Comparison of ENCODE assay signal across 1 cellular context in genomic region chr19:1247747-1248453, GRCh38.
TF ChIP-seq lines count a peak whose summit lies in the region.

No MANE protein-coding gene starts in this region.

TF ChIP-seq in K562, 482 proteins besides CTCF, POLR2A, EP300 and RAD21 (continued from another document and continues in another):
- TF ChIP-seq E2F6 (IDR thresholded peaks at IDR 0.05; ENCODE audit: borderline replicate concordance in 1 of 2, extremely low read depth in 1 of 2, insufficient read depth in 1 of 2, insufficient read length in 1 of 2, low read depth in 1 of 2, low read length in 1 of 2, poor library complexity in 1 of 2, severe bottlenecking in 1 of 2) = no peak
- TF ChIP-seq POLR2AphosphoS5 (IDR thresholded peaks at IDR 0.05; ENCODE audit: control insufficient read depth, insufficient read depth, low read depth, low read length) = no peak
- no peak for TF ChIP-seq HSF4 (CRISPR knock-in tag; IDR thresholded peaks at IDR 0.05; ENCODE audit: borderline replicate concordance)
- TF ChIP-seq MAFF (IDR thresholded peaks at IDR 0.05; ENCODE audit: low read length) = no peak
- TF ChIP-seq ELK1 (CRISPR knock-in tag; IDR thresholded peaks at IDR 0.05) = no peak
- no peak for TF ChIP-seq ZNF518B (CRISPR knock-in tag; IDR thresholded peaks at IDR 0.05)
- no peak for TF ChIP-seq NR4A1 (CRISPR knock-in tag; IDR thresholded peaks at IDR 0.05)
- peak; percentile 57; the same call in 1 of the 2 replicates for TF ChIP-seq NR4A1 (tag; IDR thresholded peaks at IDR 0.05)
- peak; percentile 23 for TF ChIP-seq BRD9 (IDR thresholded peaks at IDR 0.05; ENCODE audit: low read depth, partially characterized antibody)
- TF ChIP-seq STAT6 (CRISPR knock-in tag; IDR thresholded peaks at IDR 0.05) = no peak
- TF ChIP-seq ZC3H4 (CRISPR knock-in tag; IDR thresholded peaks at IDR 0.05; ENCODE audit: borderline replicate concordance) = no peak
- no peak for TF ChIP-seq ZNF512 (tag; IDR thresholded peaks at IDR 0.05)
- TF ChIP-seq E2F1 (CRISPR knock-in tag; IDR thresholded peaks at IDR 0.05) = peak; percentile 61; the same call in 1 of the 2 replicates
- no peak for TF ChIP-seq DMBX1 (CRISPR knock-in tag; IDR thresholded peaks at IDR 0.05; ENCODE audit: borderline replicate concordance)
- no peak for TF ChIP-seq GABPB2 (CRISPR knock-in tag; conservative IDR thresholded peaks at IDR 0.05)
- no peak for TF ChIP-seq ZNF121 (CRISPR knock-in tag; conservative IDR thresholded peaks at IDR 0.05)
- TF ChIP-seq ZNF232 (CRISPR knock-in tag; IDR thresholded peaks at IDR 0.05) = peak; percentile 50; the same call in 1 of the 2 replicates
- TF ChIP-seq HLTF (IDR thresholded peaks at IDR 0.05) = peak; percentile 32; the same call in 1 of the 2 replicates
- TF ChIP-seq PPARD (CRISPR knock-in tag; IDR thresholded peaks at IDR 0.05) = no peak
- TF ChIP-seq ZNF408 (CRISPR knock-in tag; IDR thresholded peaks at IDR 0.05; ENCODE audit: low read depth) = no peak
- TF ChIP-seq ZNF655 (CRISPR knock-in tag; IDR thresholded peaks at IDR 0.05) = no peak
- no peak for TF ChIP-seq ARHGAP35 (IDR thresholded peaks at IDR 0.05; ENCODE audit: partially characterized antibody)
- TF ChIP-seq SMARCA4 (IDR thresholded peaks at IDR 0.05) = peak; percentile 45; the same call in 1 of the 2 replicates
- TF ChIP-seq PHB2 (IDR thresholded peaks at IDR 0.05; ENCODE audit: low read depth) = no peak
- no peak for TF ChIP-seq SMARCB1 (IDR thresholded peaks at IDR 0.05; ENCODE audit: insufficient read length, low read depth)
- TF ChIP-seq SLC30A9 (CRISPR knock-in tag; IDR thresholded peaks at IDR 0.05) = no peak
- TF ChIP-seq HDAC8 (tag; IDR thresholded peaks at IDR 0.05) = no peak
- no peak for TF ChIP-seq ZNF586 (CRISPR knock-in tag; conservative IDR thresholded peaks at IDR 0.05)
- TF ChIP-seq FOXJ2 (tag; IDR thresholded peaks at IDR 0.05) = no peak
- TF ChIP-seq NR3C1 (CRISPR knock-in tag; IDR thresholded peaks at IDR 0.05) = no peak
- TF ChIP-seq STAT5A (IDR thresholded peaks at IDR 0.05; ENCODE audit: borderline replicate concordance, low read length) = no peak
- TF ChIP-seq JUNB (CRISPR knock-in tag; conservative IDR thresholded peaks at IDR 0.05) = no peak
- TF ChIP-seq ZNF3 (CRISPR knock-in tag; IDR thresholded peaks at IDR 0.05) = no peak
- peak; percentile 32; the same call in 1 of the 2 replicates for TF ChIP-seq GATAD2A (IDR thresholded peaks at IDR 0.05)
- no peak for TF ChIP-seq PRDM10 (IDR thresholded peaks at IDR 0.05; ENCODE audit: partially characterized antibody)
- no peak for TF ChIP-seq TAF1 (IDR thresholded peaks at IDR 0.05; ENCODE audit: control insufficient read depth, extremely low read depth, insufficient read depth, low read length, severe bottlenecking)
- TF ChIP-seq CREM (IDR thresholded peaks at IDR 0.05; ENCODE audit: low read depth) = peak; percentile 60; the same call in 1 of the 2 replicates
- TF ChIP-seq BDP1 (IDR thresholded peaks at IDR 0.05; ENCODE audit: insufficient read depth, insufficient read length) = no peak
- no peak for TF ChIP-seq E2F5 (CRISPR knock-in tag; IDR thresholded peaks at IDR 0.05)
- no peak for TF ChIP-seq ZNF324 (CRISPR knock-in tag; IDR thresholded peaks at IDR 0.05)
- TF ChIP-seq ZNF79 (CRISPR knock-in tag; IDR thresholded peaks at IDR 0.05; ENCODE audit: low read depth) = no peak
- TF ChIP-seq FOXK2 (conservative IDR thresholded peaks at IDR 0.05 in 1 of 2, IDR thresholded peaks at IDR 0.05 in 1 of 2; ENCODE audit: low read depth in 2 of 2) = peak; percentile 17 to 72; a peak in 2 of 4 replicates
- no peak for TF ChIP-seq SNIP1 (IDR thresholded peaks at IDR 0.05; ENCODE audit: low read depth)
- TF ChIP-seq E2F4 (CRISPR knock-in tag; IDR thresholded peaks at IDR 0.05; ENCODE audit: low read depth) = no peak
- no peak for TF ChIP-seq ZFP30 (CRISPR knock-in tag; IDR thresholded peaks at IDR 0.05; ENCODE audit: borderline replicate concordance)
- no peak for TF ChIP-seq NFXL1 (CRISPR knock-in tag; IDR thresholded peaks at IDR 0.05)
- TF ChIP-seq ZNF830 (CRISPR knock-in tag; IDR thresholded peaks at IDR 0.05) = no peak
- no peak for TF ChIP-seq TSC22D4 (tag; IDR thresholded peaks at IDR 0.05)
- no peak for TF ChIP-seq POLR2AphosphoS2 (IDR thresholded peaks at IDR 0.05; ENCODE audit: low read length)
